30 cellular contexts compared by ENCODE assay signal in the genomic region with DNA sequence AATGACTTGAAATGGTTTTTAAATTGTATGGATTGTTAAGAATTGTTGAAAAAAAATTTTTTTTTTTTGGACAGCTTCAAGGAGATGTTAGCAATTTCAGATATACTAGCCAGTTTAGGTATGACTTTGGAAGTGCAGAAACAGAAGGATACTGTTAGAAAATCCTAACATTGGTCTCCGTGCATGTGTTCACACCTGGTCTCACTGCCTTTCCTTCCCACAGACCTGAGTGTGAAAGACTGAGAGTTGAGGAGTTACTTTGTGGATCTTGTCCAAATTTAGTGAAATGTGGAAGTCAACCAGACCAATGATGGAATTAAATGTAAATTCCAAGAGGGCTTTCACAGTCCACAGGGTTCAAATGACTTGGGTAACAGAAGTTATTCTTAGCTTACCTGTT.
"Had no signal": no experiment of that assay in that cellular context is flagged by ENCODE, and none has a peak within 500 bp of the region (broad histone marks: within the 10 kb centered on the region; RNA-seq: fewer than 3 reads in every experiment).

No MANE protein-coding gene starts in this region.

- DNase-seq: activated effector memory CD4-positive, alpha-beta T cell treated with anti-CD3 and anti-CD28 coated beads, Interleukin-2, amount 50 U/mL, for 16 hours; activated effector memory CD4-positive, alpha-beta T cell treated with Interleukin-2 at 50 U/mL for 16 hours; activated gamma-delta T cell; activated gamma-delta T cell treated with Interleukin-2 at 50 U/mL for 16 hours; activated naive CD4-positive, alpha-beta T cell; activated naive CD4-positive, alpha-beta T cell treated with anti-CD3 and anti-CD28 coated beads for 36 hours; activated naive CD4-positive, alpha-beta T cell treated with anti-CD3 and anti-CD28 coated beads, Interleukin-2, amount 10 ng/mL, durations not matched to agents 7 days and 5 days; activated naive CD4-positive, alpha-beta T cell treated with anti-CD3 and anti-CD28 coated beads, Interleukin-2, amount 50 U/mL, for 16 hours; activated naive CD4-positive, alpha-beta T cell treated with Interleukin-2 at 50 U/mL for 16 hours; activated naive CD8-positive, alpha-beta T cell treated with anti-CD3 and anti-CD28 coated beads for 36 hours; activated naive CD8-positive, alpha-beta T cell treated with anti-CD3 and anti-CD28 coated beads, Interleukin-2, amount 10 ng/mL, durations not matched to agents 7 days and 5 days; activated naive CD8-positive, alpha-beta T cell treated with anti-CD3 and anti-CD28 coated beads, Interleukin-2, amount 50 U/mL, for 24 hours; activated T-cell treated with anti-CD3 and anti-CD28 coated beads, Interleukin-2, amount 50 U/mL, for 24 hours; activated T-cell treated with anti-CD3 and anti-CD28 coated beads, Interleukin-2, amount 50 U/mL, for 4 hours; activated T-cell treated with anti-CD3 and anti-CD28 coated beads, Interleukin-2, amount 50 U/mL, for 48 hours; activated T-cell treated with anti-CD3 and anti-CD28 coated beads, Interleukin-2, amount 50 U/mL, for 72 hours; adrenal gland; amniotic stem cell; amygdala; aorta; brain microvascular endothelial cell; caudate nucleus; central memory CD4-positive, alpha-beta T cell; cerebellar nuclear complex had no signal

- H3K27ac ChIP-seq: adrenal gland, ascending aorta, body of pancreas, brain microvascular endothelial cell, breast epithelium, cardiac muscle cell had no signal

- H3K4me3 ChIP-seq: adrenal gland, ascending aorta, body of pancreas, breast epithelium, cardiac muscle cell had no signal

- H3K27me3 ChIP-seq: adrenal gland, ascending aorta, body of pancreas, brain microvascular endothelial cell, breast epithelium, cardiac muscle cell had no signal

- FAIRE-seq: astrocyte, bronchial epithelial cell had no signal

- H3K36me3 ChIP-seq: adrenal gland, ascending aorta, brain microvascular endothelial cell, breast epithelium, cardiac muscle cell had no signal

- H3K4me1 ChIP-seq: adrenal gland, ascending aorta, body of pancreas, breast epithelium had no signal

- H3K9me3 ChIP-seq: adrenal gland, ascending aorta, body of pancreas, breast epithelium had no signal
